22 cellular contexts compared by ENCODE assay signal in the genomic region with DNA sequence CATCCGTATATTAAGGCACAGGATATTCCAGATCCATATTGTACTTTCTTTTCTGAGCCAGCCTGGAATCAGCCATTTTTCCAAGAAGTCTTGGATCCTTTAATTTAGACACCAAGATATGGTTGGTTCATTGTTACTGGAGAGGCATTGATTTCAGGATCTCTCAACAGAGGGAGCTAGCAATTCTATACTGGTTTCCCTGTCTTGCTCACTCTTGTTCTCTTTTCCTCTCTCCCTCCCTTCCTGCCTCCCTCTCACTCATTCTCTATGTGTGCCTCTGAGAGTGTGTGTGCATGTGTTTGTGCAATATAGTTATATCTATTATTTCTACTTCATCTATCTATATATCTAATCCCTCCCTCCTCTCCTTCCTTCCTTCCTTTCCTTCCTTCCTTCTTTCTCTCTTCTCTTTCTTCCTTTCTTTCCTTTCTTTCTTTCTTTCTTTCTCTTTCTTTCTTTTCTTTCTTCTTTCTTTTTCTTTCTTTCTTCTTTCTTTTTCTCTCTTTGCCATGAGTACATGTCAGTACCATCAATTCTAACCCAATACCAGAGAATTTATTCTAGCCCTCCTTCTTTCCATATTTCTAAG.
"Had no signal": no experiment of that assay in that cellular context is flagged by ENCODE, and none has a peak within 500 bp of the region (broad histone marks: within the 10 kb centered on the region; RNA-seq: fewer than 3 reads in every experiment).

No MANE protein-coding gene starts in this region.

- H3K36me3 ChIP-seq: brain microvascular endothelial cell, esophagus muscularis mucosa, heart left ventricle, left ventricle myocardium inferior, prostate gland, tibial nerve had no signal

- H3K9me3 ChIP-seq: esophagus muscularis mucosa, heart left ventricle, left ventricle myocardium inferior, mucosa of descending colon, prostate gland, tibial nerve had no signal

- H3K27me3 ChIP-seq: brain microvascular endothelial cell, esophagus muscularis mucosa, foreskin keratinocyte, heart left ventricle, tibial nerve had no signal

- H3K27ac ChIP-seq: brain microvascular endothelial cell, esophagus muscularis mucosa, heart left ventricle, left ventricle myocardium inferior, prostate gland, tibial nerve had no signal

- ATAC-seq: activated CD8-positive, alpha-beta memory T cell treated with anti-CD3 and anti-CD28 coated beads, Interleukin-2, amount 10 ng/mL, durations not matched to agents 7 days and 5 days; activated CD8-positive, alpha-beta T cell treated with anti-CD3 and anti-CD28 coated beads, Interleukin-2, amount 10 ng/mL, durations not matched to agents 7 days and 5 days; foreskin keratinocyte; heart left ventricle; mucosa of descending colon; natural killer cell treated with Interleukin-12 subunit alpha and Interleukin-12 subunit beta and Interleukin-15 and Interleukin-18, amount 100 ng/mL, for 72 hours had no signal

- H3K4me1 ChIP-seq: esophagus muscularis mucosa, foreskin keratinocyte, heart left ventricle, left ventricle myocardium inferior, prostate gland, tibial nerve had no signal

- DNase-seq: activated CD4-positive, alpha-beta T cell treated with anti-CD3 and anti-CD28 coated beads for 1 hour; activated CD4-positive, alpha-beta T cell treated with anti-CD3 and anti-CD28 coated beads, Interleukin-2, amount 10 ng/mL, durations not matched to agents 7 days and 5 days; activated CD8-positive, alpha-beta memory T cell treated with anti-CD3 and anti-CD28 coated beads, Interleukin-2, amount 10 ng/mL, durations not matched to agents 7 days and 5 days; activated CD8-positive, alpha-beta T cell treated with anti-CD3 and anti-CD28 coated beads, Interleukin-2, amount 10 ng/mL, durations not matched to agents 7 days and 5 days; activated effector memory CD4-positive, alpha-beta T cell treated with anti-CD3 and anti-CD28 coated beads, Interleukin-2, amount 50 U/mL, for 16 hours; activated naive CD4-positive, alpha-beta T cell treated with anti-CD3 and anti-CD28 coated beads for 36 hours; activated naive CD8-positive, alpha-beta T cell treated with anti-CD3 and anti-CD28 coated beads, Interleukin-2, amount 10 ng/mL, durations not matched to agents 7 days and 5 days; brain microvascular endothelial cell; foreskin keratinocyte; heart left ventricle; hypothalamus; islet precursor cell; left ventricle myocardium inferior; mucosa of descending colon; stimulated activated CD4-positive, alpha-beta T cell treated with anti-CD3 and anti-CD28 coated beads, Interleukin-15, amount 100 ng/mL, for 24 hours; stimulated activated naive CD4-positive, alpha-beta T cell; T-helper 2 cell had no signal

- H3K4me3 ChIP-seq: esophagus muscularis mucosa, heart left ventricle, left ventricle myocardium inferior, lung, mucosa of descending colon, prostate gland, tibial nerve had no signal
